13 cellular contexts compared by ENCODE assay signal in genomic region chr6:169172435-169172834, GRCh38.
DNase-seq lines count a peak whose midpoint lies in the region; ATAC-seq, FAIRE-seq and TF ChIP-seq lines count a peak whose summit lies in the region.
"Had no signal": no experiment of that assay in that cellular context is flagged by ENCODE, and none has a peak within 500 bp of the region (broad histone marks: within the 10 kb centered on the region; RNA-seq: fewer than 3 reads in every experiment).

No MANE protein-coding gene starts in this region.

- H3K4me3 ChIP-seq in A549 (no peak overlapping the region), coronary artery (no peak overlapping the region), lung (no peak overlapping the region)
- H3K4me3 ChIP-seq: BLaER1 had no signal

- no peak for TF ChIP-seq POLR2A in A549 (IDR thresholded peaks at IDR 0.05; ENCODE audit: low read length)

- no peaks in the 10 kb centered on the region for H3K36me3 Mint-ChIP-seq in CD14-positive monocyte
- H3K36me3 Mint-ChIP-seq: activated naive CD8-positive, alpha-beta T cell treated with anti-CD3 and anti-CD28 coated beads for 36 hours; natural killer cell treated with Interleukin-12 subunit alpha and Interleukin-12 subunit beta and Interleukin-15 and Interleukin-18, amount 100 ng/mL, for 72 hours had no signal

- ATAC-seq in A549 (peak in 1 of 2 experiments; percentile 45; a peak in 2 of 6 replicates), lung (ENCODE audit: insufficient read depth, low FRiP score) (no peak), HG02973 (IDR thresholded peaks at IDR 0.05; ENCODE audit: unreplicated experiment) (no peak)
- ATAC-seq: natural killer cell treated with Interleukin-12 subunit alpha and Interleukin-12 subunit beta and Interleukin-15 and Interleukin-18, amount 100 ng/mL, for 72 hours had no signal

- peaks cover 0 to 14% (median 1%) of the 10 kb centered on the region in 7 donors for H3K9me3 Mint-ChIP-seq in CD14-positive monocyte
- H3K9me3 Mint-ChIP-seq: activated naive CD8-positive, alpha-beta T cell treated with anti-CD3 and anti-CD28 coated beads for 36 hours; natural killer cell treated with Interleukin-12 subunit alpha and Interleukin-12 subunit beta and Interleukin-15 and Interleukin-18, amount 100 ng/mL, for 72 hours had no signal

- H3K4me1 ChIP-seq in A549 (0 out of 3 replicates have a peak, but pooled peaks cover 6% of the 10 kb centered on the region), lung (ENCODE audit: control insufficient read depth in 2 of 2, insufficient read depth in 2 of 2, low read length in 2 of 2) (no peaks in the 10 kb centered on the region)
- H3K4me1 ChIP-seq: BLaER1 had no signal

- POLR2A ChIA-PET in A549 (lab: Yijun Ruan, JAX) = no interaction called here

- no peaks in the 10 kb centered on the region for H3K36me3 ChIP-seq in lung (ENCODE audit: control insufficient read depth in 2 of 2, insufficient read depth in 2 of 2, low read length in 2 of 2)
- H3K36me3 ChIP-seq: BLaER1 had no signal

- H3K4me1 Mint-ChIP-seq in CD14-positive monocyte = peaks cover 5% of the 10 kb centered on the region
- H3K4me1 Mint-ChIP-seq: activated naive CD8-positive, alpha-beta T cell treated with anti-CD3 and anti-CD28 coated beads for 36 hours had no signal

- H3K27ac ChIP-seq in A549 (peak overlapping the region; percentile 37 to 53; a peak in 2 of 6 replicates), coronary artery (peak overlapping the region; percentile 94), lung (ENCODE audit: low read depth in 1 of 2, low read length in 1 of 2) (peak overlapping the region in 1 of 2 donors; percentile 17)
- H3K27ac ChIP-seq: BLaER1 had no signal

- no peaks in the 10 kb centered on the region for H3K9me3 ChIP-seq in A549
- no peaks in the 10 kb centered on the region for H3K9me3 ChIP-seq in lung (ENCODE audit: control insufficient read depth in 2 of 2, insufficient read depth in 1 of 2, low read length in 1 of 2)
- H3K9me3 ChIP-seq: BLaER1 had no signal

- TF ChIP-seq CTCF in A549 (IDR thresholded peaks at IDR 0.05) (no peak), coronary artery (IDR thresholded peaks at IDR 0.05) (no peak), lung (IDR thresholded peaks at IDR 0.05; ENCODE audit: control extremely low read depth, extremely low read depth) (no peak), CD14-positive monocyte (IDR thresholded peaks at IDR 0.05) (no peak)

- 31% methylated on average over 12 of the region's 13 CpGs for whole genome bisulfite sequencing in A549 (ENCODE audit: missing lambda C conversion rate)
- 50 to 65% methylated on average over 13 of the region's 13 CpGs for WGBS in lung, 2 donors

- H3K27me3 Mint-ChIP-seq in CD14-positive monocyte (ENCODE audit: low read depth in 3 of 3) = peaks cover 2 to 8% (median 2%) of the 10 kb centered on the region in 3 donors

- H3K27ac Mint-ChIP-seq in CD14-positive monocyte = no peak overlapping the region
- H3K27ac Mint-ChIP-seq: activated naive CD8-positive, alpha-beta T cell treated with anti-CD3 and anti-CD28 coated beads for 36 hours; natural killer cell treated with Interleukin-12 subunit alpha and Interleukin-12 subunit beta and Interleukin-15 and Interleukin-18, amount 100 ng/mL, for 72 hours had no signal

- no peak overlapping the region for H3K4me3 Mint-ChIP-seq in CD14-positive monocyte
- H3K4me3 Mint-ChIP-seq: activated naive CD8-positive, alpha-beta T cell treated with anti-CD3 and anti-CD28 coated beads for 36 hours; natural killer cell treated with Interleukin-12 subunit alpha and Interleukin-12 subunit beta and Interleukin-15 and Interleukin-18, amount 100 ng/mL, for 72 hours had no signal

- DNase-seq in A549 (ENCODE audit: low read depth in 1 of 2, low spot score in 1 of 2) (peak in 1 of 2 experiments; percentile 26), LHCN-M2 (ENCODE audit: low read depth) (peak; percentile 92), coronary artery (ENCODE audit: low spot score) (peak; percentile 96), lung (ENCODE audit: low spot score) (peak; percentile 28), DMS79 (lab: John Stamatoyannopoulos, UW) (no peak), CD14-positive monocyte (ENCODE audit: low spot score) (no peak)
- DNase-seq in activated T-cell treated with anti-CD3 and anti-CD28 coated beads, Interleukin-2, amount 50 U/mL, for 48 hours = no peak
- DNase-seq: activated CD4-positive, alpha-beta T cell treated with anti-CD3 and anti-CD28 coated beads for 48 hours; activated naive CD8-positive, alpha-beta T cell treated with anti-CD3 and anti-CD28 coated beads for 36 hours; NCI-H1105 treated with DMSO at 0.1 percent for 48 hours had no signal

- CTCF ChIA-PET in A549 (lab: Yijun Ruan, JAX) = interaction anchor here (1.4 kb wide), 1 partner anchor 15 kb away, joined by 3 read pairs; no protein-coding TSS in a partner anchor

- FAIRE-seq in A549 (lab: Jason Lieb, UNC) = no peak

- TF ChIP-seq RAD21 in A549 (conservative IDR thresholded peaks at IDR 0.05 in 1 of 2, IDR thresholded peaks at IDR 0.05 in 1 of 2) = no peak

- no peaks in the 10 kb centered on the region for H3K27me3 ChIP-seq in lung (ENCODE audit: control insufficient read depth, insufficient read depth)
- H3K27me3 ChIP-seq: BLaER1 had no signal

- intact Hi-C loops in CD14-positive monocyte (cut with micrococcal nuclease) = no loop called here

- H3K4me2 ChIP-seq in A549 = 0 out of 3 replicates have a peak overlapping the region, but pooled peaks have one; percentile 30
- H3K4me2 ChIP-seq: BLaER1 had no signal

- TF ChIP-seq EP300 in A549 (IDR thresholded peaks at IDR 0.05) = no peak

TF ChIP-seq in A549, 52 proteins besides CTCF, POLR2A, EP300 and RAD21:
- no peak for TF ChIP-seq NR3C1 (IDR thresholded peaks at IDR 0.05)
- TF ChIP-seq ZC3H11A (IDR thresholded peaks at IDR 0.05) = no peak
- TF ChIP-seq RNF2 (IDR thresholded peaks at IDR 0.05; ENCODE audit: borderline replicate concordance, low read depth) = no peak
- no peak for TF ChIP-seq NFE2L2 (conservative IDR thresholded peaks at IDR 0.05; ENCODE audit: low read length)
- TF ChIP-seq ESRRA (IDR thresholded peaks at IDR 0.05; ENCODE audit: borderline replicate concordance, low read length) = no peak
- no peak for TF ChIP-seq FOSL2 (IDR thresholded peaks at IDR 0.05)
- TF ChIP-seq FOSL2 (CRISPR knock-in tag; IDR thresholded peaks at IDR 0.05) = no peak
- TF ChIP-seq JUN (IDR thresholded peaks at IDR 0.05) = no peak
- TF ChIP-seq HDAC2 (IDR thresholded peaks at IDR 0.05) = no peak
- TF ChIP-seq BCL3 (IDR thresholded peaks at IDR 0.05) = no peak
- no peak for TF ChIP-seq CHD4 (IDR thresholded peaks at IDR 0.05; ENCODE audit: borderline replicate concordance)
- TF ChIP-seq, protein P1, sequence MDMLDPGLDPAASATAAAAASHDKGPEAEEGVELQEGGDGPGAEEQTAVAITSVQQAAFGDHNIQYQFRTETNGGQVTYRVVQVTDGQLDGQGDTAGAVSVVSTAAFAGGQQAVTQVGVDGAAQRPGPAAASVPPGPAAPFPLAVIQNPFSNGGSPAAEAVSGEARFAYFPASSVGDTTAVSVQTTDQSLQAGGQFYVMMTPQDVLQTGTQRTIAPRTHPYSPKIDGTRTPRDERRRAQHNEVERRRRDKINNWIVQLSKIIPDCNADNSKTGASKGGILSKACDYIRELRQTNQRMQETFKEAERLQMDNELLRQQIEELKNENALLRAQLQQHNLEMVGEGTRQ (IDR thresholded peaks at IDR 0.05) = no peak
- no peak for TF ChIP-seq ELK1 (IDR thresholded peaks at IDR 0.05; ENCODE audit: low read depth, low read length)
- no peak for TF ChIP-seq RFX5 (IDR thresholded peaks at IDR 0.05)
- TF ChIP-seq TFCP2L1 (CRISPR knock-in tag; IDR thresholded peaks at IDR 0.05) = no peak

Comparison
In these comparisons a context has a peak if more than half of its experiments do, and no peak if none do; other contexts are left out.
1. DNase-seq: peak in LHCN-M2 (single experiment), coronary artery (single experiment) and lung (single experiment); none in DMS79 (single experiment), CD14-positive monocyte (single experiment) and activated T-cell treated with anti-CD3 and anti-CD28 coated beads, Interleukin-2, amount 50 U/mL, for 48 hours (0 of 2).